ENCODE assay signal across 8 cellular contexts in the genomic region with DNA sequence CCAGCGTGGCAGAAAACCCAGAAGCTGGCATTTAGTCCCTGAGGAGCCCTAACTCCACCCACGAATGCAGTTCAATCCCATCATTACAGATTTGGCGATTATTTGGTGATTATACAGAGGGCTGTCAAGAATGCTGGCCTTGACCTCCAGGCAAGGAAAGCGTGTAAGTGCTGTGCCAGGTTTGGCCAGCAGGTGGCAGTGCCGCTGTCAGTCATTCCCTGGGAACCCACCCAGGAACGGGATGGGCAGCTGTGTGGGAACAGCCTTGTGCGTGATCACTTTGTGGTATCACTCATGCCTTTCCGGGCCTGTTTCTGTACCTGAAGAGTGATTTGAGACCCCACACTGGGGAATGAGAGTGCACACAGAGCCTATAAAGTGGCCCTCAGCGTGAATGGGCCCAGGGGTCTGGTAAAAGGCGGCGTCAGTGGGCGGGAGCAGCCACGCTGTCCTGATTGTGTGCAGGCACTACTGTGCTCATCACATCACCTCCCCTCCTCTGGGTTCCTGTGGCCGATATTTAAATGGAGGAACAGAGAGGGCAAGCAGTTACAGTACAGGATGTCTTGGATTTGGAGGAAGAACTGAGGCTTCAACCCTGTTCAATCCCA.
DNase-seq lines count a peak whose midpoint lies in the region; ATAC-seq, FAIRE-seq and TF ChIP-seq lines count a peak whose summit lies in the region.

No MANE protein-coding gene starts in this region.

- H3K4me1 ChIP-seq in kidney (ENCODE audit: control insufficient read depth in 1 of 2, insufficient read depth in 1 of 2, low read depth in 1 of 2, low read length in 2 of 2), result no peaks in the 10 kb centered on the region

- H3K27ac Mint-ChIP-seq in Calu3 (ENCODE audit: unreplicated experiment), result no peak overlapping the region

- H3K36me3 Mint-ChIP-seq in Calu3 (ENCODE audit: insufficient read depth, unreplicated experiment), result no peaks in the 10 kb centered on the region

- H3K9me3 ChIP-seq in kidney (ENCODE audit: control insufficient read depth in 1 of 2, low read length in 2 of 2), result no peaks in the 10 kb centered on the region

- intact Hi-C loops in Calu3 (cut with micrococcal nuclease; ENCODE audit: unreplicated experiment) (no loop called here), kidney (cut with DNase I) (loop anchor here (10.0 kb wide), 1 partner anchor 820 kb away; no protein-coding TSS in a partner anchor)

- no peak overlapping the region for H3K4me3 Mint-ChIP-seq in Calu3 (ENCODE audit: low read depth, unreplicated experiment)

- H3K4me1 Mint-ChIP-seq in Calu3 (ENCODE audit: low read depth, unreplicated experiment), result no peaks in the 10 kb centered on the region

- no peak for FAIRE-seq in kidney (lab: Jason Lieb, UNC)

- BruUV-seq in Calu3 (replicated peaks; lab: Mats Ljungman, UMichigan), result no TSS peak

- no peaks in the 10 kb centered on the region for H3K36me3 ChIP-seq in kidney (ENCODE audit: control insufficient read depth in 1 of 2, insufficient read depth in 2 of 2, low read length in 2 of 2)

- peaks cover 34% of the 10 kb centered on the region for H3K27me3 Mint-ChIP-seq in Calu3 (ENCODE audit: unreplicated experiment)

- in situ Hi-C loops in T47D (cut with HindIII; ENCODE audit: low pct_unique_long_range_greater_than_20kb, low sequenced_read_pairs), result no loop called here

- H3K9ac ChIP-seq in kidney (ENCODE audit: low read length in 2 of 2), result no peak overlapping the region

- DNase-seq in Calu3 (peak; percentile 63), HT1080 (ENCODE audit: low read depth) (peak; percentile 7), T47D (ENCODE audit: low read depth in 1 of 2, low spot score in 1 of 2) (peak; percentile 61 to 82), kidney (peak; percentile 85)
- DNase-seq in stimulated activated CD4-positive, alpha-beta T cell treated with anti-CD3 and anti-CD28 coated beads, Interleukin-4, amount 100 ng/mL, for 1 hour, result peak; percentile 67

- no peaks in the 10 kb centered on the region for H3K9me3 Mint-ChIP-seq in Calu3 (ENCODE audit: low read depth, unreplicated experiment)

- peak; percentile 78 for TF ChIP-seq CTCF in Calu3 (IDR thresholded peaks at IDR 0.05; ENCODE audit: unreplicated experiment)
- peak; percentile 92 for TF ChIP-seq CTCF in WI38 (IDR thresholded peaks at IDR 0.05; ENCODE audit: low read depth, low read length)
- peak; percentile 83 for TF ChIP-seq CTCF in kidney (IDR thresholded peaks at IDR 0.05; ENCODE audit: borderline replicate concordance, extremely low read depth, insufficient read depth)

- H3K27ac ChIP-seq in kidney (ENCODE audit: low read depth in 2 of 2, low read length in 2 of 2), result no peak overlapping the region

- H3K4me3 ChIP-seq in WI38 (ENCODE audit: low read depth, low read length) (no peak overlapping the region), kidney (ENCODE audit: low read length in 2 of 2) (no peak overlapping the region)

- CTCF ChIA-PET in Calu3 (lab: Charles Lee), result no interaction called here

- no peak for ATAC-seq in HG02678 (IDR thresholded peaks at IDR 0.05; ENCODE audit: unreplicated experiment)
- ATAC-seq in GM21825 (IDR thresholded peaks at IDR 0.05; ENCODE audit: unreplicated experiment), result no peak

Comparison
In these comparisons a context has a peak if more than half of its experiments do, and no peak if none do; other contexts are left out.
1. DNase-seq: peak in every context shown above with its lines; median percentile 85 in kidney; 72 in T47D; 67 in stimulated activated CD4-positive, alpha-beta T cell treated with anti-CD3 and anti-CD28 coated beads, Interleukin-4, amount 100 ng/mL, for 1 hour; 63 in Calu3; 7 in HT1080.